Comparison of ENCODE assay signal across 5 cellular contexts in genomic region chr1:16881742-16882141, GRCh38. TPM values are rescaled to one million over a fixed set of nuclear protein-coding genes. Genes with fewer than 3 reads are reported as not detected.
"Had no signal": no experiment of that assay in that cellular context is flagged by ENCODE, and none has a peak within 500 bp of the region (broad histone marks: within the 10 kb centered on the region; RNA-seq: fewer than 3 reads in every experiment).

No MANE protein-coding gene starts in this region.

RNA-seq across cellular contexts. Expression of gene RNU1-2, which starts 14.0 kb away (rescaled TPM):
- total RNA-seq: right atrium auricular region had no signal
- polyA plus RNA-seq: ovary, small intestine, stomach, urinary bladder had no signal
